Comparison of ENCODE assay signal across 8 cellular contexts in the genomic region with DNA sequence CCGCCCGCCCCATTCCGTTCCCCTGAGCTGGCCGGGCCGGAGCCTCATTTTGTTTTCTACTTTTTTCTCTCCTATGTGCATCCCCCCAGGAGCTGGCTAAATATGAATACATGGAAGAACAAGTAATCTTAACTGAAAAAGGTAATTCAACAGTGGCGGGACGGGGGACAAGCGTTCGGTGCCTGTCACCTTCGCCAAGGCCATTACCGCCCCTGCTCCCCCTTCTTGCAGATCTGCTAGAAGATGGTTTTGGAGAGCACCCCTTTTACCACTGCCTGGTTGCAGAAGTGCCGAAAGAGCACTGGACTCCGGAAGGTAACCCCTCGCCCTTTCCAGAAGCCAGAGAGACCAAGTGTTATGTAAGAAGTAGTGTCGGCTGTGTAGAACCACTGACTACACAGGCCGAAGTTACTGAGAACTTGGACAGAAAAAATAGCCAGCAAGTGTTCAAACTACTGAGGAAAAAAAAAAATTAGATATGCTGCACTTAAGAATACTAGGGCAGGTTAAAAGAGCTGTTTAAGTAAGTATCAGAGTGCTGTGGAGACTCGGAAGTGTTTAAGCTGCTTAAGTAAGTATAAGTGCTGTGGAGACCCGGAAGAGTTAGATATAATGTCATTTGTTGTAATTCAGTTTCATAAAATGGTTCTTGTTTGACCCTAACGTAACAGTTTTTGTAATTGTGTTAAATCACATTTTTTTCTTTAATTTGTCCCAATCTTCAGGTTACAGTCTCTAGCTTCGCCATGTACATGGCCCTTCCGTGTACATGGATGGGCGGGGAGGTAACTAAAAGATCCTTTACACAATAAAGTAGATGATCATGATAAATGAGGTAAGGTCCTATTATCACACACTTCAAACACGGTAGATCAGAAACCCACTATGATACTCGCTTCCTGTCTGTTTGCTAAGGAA. TPM values are rescaled to one million over a fixed set of nuclear protein-coding genes. Genes with fewer than 3 reads are reported as not detected.
DNase-seq lines count a peak whose midpoint lies in the region; ATAC-seq and TF ChIP-seq lines count a peak whose summit lies in the region.

No MANE protein-coding gene starts in this region.

- H3K36me3 ChIP-seq in esophagus squamous epithelium (peaks cover 0 to 15% (median 0%) of the 10 kb centered on the region in 3 donors), neutrophil (peaks cover 20% of the 10 kb centered on the region)

- H3K27me3 ChIP-seq in esophagus squamous epithelium (no peaks in the 10 kb centered on the region), neutrophil (no peaks in the 10 kb centered on the region)

- H3K4me1 ChIP-seq in esophagus squamous epithelium (peaks cover 0 to 25% (median 0%) of the 10 kb centered on the region in 3 donors), neutrophil (ENCODE audit: control insufficient read depth in 1 of 2, insufficient read depth in 1 of 2, low read depth in 1 of 2, low read length in 1 of 2) (peaks cover 25 to 35% of the 10 kb centered on the region in 2 experiments)

- DNase-seq in HFFc6 (no peak), esophagus squamous epithelium (lab: John Stamatoyannopoulos, UW) (no peak), NCI-H774 (lab: John Stamatoyannopoulos, UW) (no peak)
- no peak for DNase-seq in T-helper 2 cell treated with Interferon-gamma antibody and Interleukin-4, amounts not matched to agents 5 μg/mL and 100 μg/mL, for 36 hours (ENCODE audit: low spot score)

- H3K4me3 Mint-ChIP-seq in HFFc6, result peak overlapping the region; percentile 95
- peak overlapping the region; percentile 96 for H3K4me3 Mint-ChIP-seq in T-helper 2 cell treated with Interferon-gamma antibody and Interleukin-4, amounts not matched to agents 5 μg/mL and 100 μg/mL, for 36 hours

- peaks cover 24% of the 10 kb centered on the region for H3K36me3 Mint-ChIP-seq in HFFc6 (ENCODE audit: low read depth)
- H3K36me3 Mint-ChIP-seq in T-helper 2 cell treated with Interferon-gamma antibody and Interleukin-4, amounts not matched to agents 5 μg/mL and 100 μg/mL, for 36 hours (ENCODE audit: low read depth), result peaks cover 25% of the 10 kb centered on the region

- peaks cover 39% of the 10 kb centered on the region for H3K4me1 Mint-ChIP-seq in HFFc6 (ENCODE audit: low read depth)
- H3K4me1 Mint-ChIP-seq in T-helper 2 cell treated with Interferon-gamma antibody and Interleukin-4, amounts not matched to agents 5 μg/mL and 100 μg/mL, for 36 hours (ENCODE audit: low read depth), result peaks cover 34% of the 10 kb centered on the region

- H3K4me3 ChIP-seq in esophagus squamous epithelium, result peak overlapping the region; percentile 63 to 72 (median 70)
- H3K4me3 ChIP-seq in neutrophil (ENCODE audit: low read depth in 1 of 2, low read length in 1 of 2), result peak overlapping the region; percentile 72 to 92

- WGBS in esophagus squamous epithelium, 2 donors, result 6 to 46% methylated on average over 14 to 16 of the region's 24 CpGs

- H3K27ac ChIP-seq in esophagus squamous epithelium, result peak overlapping the region; percentile 91 to 97 (median 95)
- peak overlapping the region; percentile 99 for H3K27ac ChIP-seq in neutrophil

- intact Hi-C loops in esophagus squamous epithelium (cut with DNase I), result no loop called here

- peaks cover 10% of the 10 kb centered on the region; the same call in 1 of the 2 replicates for H3K9me3 Mint-ChIP-seq in HFFc6
- H3K9me3 Mint-ChIP-seq in T-helper 2 cell treated with Interferon-gamma antibody and Interleukin-4, amounts not matched to agents 5 μg/mL and 100 μg/mL, for 36 hours, result no peaks in the 10 kb centered on the region

- H3K9me3 ChIP-seq in esophagus squamous epithelium, result no peaks in the 10 kb centered on the region
- H3K9me3 ChIP-seq in neutrophil, result no peaks in the 10 kb centered on the region

- TF ChIP-seq CTCF in HFFc6 (IDR thresholded peaks at IDR 0.05) (no peak), esophagus squamous epithelium (IDR thresholded peaks at IDR 0.05) (no peak), neutrophil (IDR thresholded peaks at IDR 0.05) (no peak)

- ATAC-seq in HG02852 (IDR thresholded peaks at IDR 0.05; ENCODE audit: unreplicated experiment), result no peak
- ATAC-seq in GM19328 (IDR thresholded peaks at IDR 0.05; ENCODE audit: unreplicated experiment), result no peak
- ATAC-seq in HG02588 (IDR thresholded peaks at IDR 0.05; ENCODE audit: unreplicated experiment), result no peak

- peaks cover 8% of the 10 kb centered on the region; the same call in 1 of the 2 replicates for H3K27me3 Mint-ChIP-seq in HFFc6 (ENCODE audit: insufficient read depth)
- no peaks in the 10 kb centered on the region for H3K27me3 Mint-ChIP-seq in T-helper 2 cell treated with Interferon-gamma antibody and Interleukin-4, amounts not matched to agents 5 μg/mL and 100 μg/mL, for 36 hours (ENCODE audit: low read depth)

- peak in 1 of 4 donors; percentile 11 for TF ChIP-seq POLR2A in esophagus squamous epithelium (IDR thresholded peaks at IDR 0.05)

- peak overlapping the region; percentile 98 for H3K27ac Mint-ChIP-seq in HFFc6
- H3K27ac Mint-ChIP-seq in T-helper 2 cell treated with Interferon-gamma antibody and Interleukin-4, amounts not matched to agents 5 μg/mL and 100 μg/mL, for 36 hours, result peak overlapping the region; percentile 97

RNA-seq across cellular contexts. Expression of a gene that starts 0.9 kb away (rescaled TPM):
- total RNA-seq in HFFc6 (2021; fragmentation: NEBNext Ultra II Directional; extraction: Animal tissue kit (Norgen Biotek cat#: 25700)), result 10 to 100 TPM; 65.4 to 79.0 (median 75.3) TPM
- total RNA-seq in esophagus squamous epithelium, result 100 to 1,000 TPM; 287 to 793 (median 450) TPM

RNA-seq across cellular contexts. Expression of a gene that starts 40.8 kb away (rescaled TPM):
- 10 to 100 TPM; 49.1 to 52.8 (median 50.3) TPM for total RNA-seq in HFFc6 (2021; fragmentation: NEBNext Ultra II Directional; extraction: Animal tissue kit (Norgen Biotek cat#: 25700))
- 10 to 100 TPM in 3 of 4 donors, 1 to 10 TPM in 1; 5.4 to 30.9 (median 14.8) TPM for total RNA-seq in esophagus squamous epithelium
